In the genomic region with DNA sequence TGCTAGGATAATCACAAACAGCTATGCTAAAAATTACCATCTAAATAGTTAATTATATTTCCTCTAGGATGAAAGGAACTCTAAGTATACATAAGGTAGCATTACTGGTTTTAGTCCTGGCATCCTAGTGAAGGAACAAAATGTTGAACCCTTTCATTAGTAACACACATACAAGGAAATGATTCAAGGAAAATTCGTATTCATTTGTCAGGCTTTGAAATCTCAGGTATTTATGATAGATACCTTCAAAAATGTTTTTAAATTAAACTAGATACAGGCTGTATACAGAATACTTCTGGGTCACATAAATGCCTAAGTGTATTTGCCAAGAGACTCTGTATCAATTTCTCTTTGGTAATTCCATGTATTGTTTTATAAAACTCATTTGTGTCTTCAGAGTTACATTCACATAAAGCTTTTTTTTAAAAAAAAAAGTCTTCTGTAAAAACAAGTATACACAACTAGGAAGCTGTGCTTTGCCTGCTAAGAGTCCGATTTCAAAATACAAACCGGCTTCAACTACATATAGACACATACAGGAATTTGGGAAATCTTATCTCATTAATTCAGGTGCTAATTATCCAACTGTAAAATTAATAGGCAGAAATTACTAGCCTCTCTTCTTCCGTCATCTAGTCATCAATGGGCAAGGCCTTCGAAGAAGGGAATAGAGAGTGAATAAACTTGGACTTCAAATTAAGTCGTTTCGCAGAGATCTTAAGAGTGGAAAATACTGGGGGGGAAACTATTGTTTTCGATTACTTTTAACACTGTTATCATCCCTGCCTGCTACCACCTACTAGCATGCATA, we compare ENCODE assay signal across 9 cellular contexts. TPM values are rescaled to one million over a fixed set of nuclear protein-coding genes. Genes with fewer than 3 reads are reported as not detected.
DNase-seq lines count a peak whose midpoint lies in the region; ATAC-seq and TF ChIP-seq lines count a peak whose summit lies in the region.
"Had no signal": no experiment of that assay in that cellular context is flagged by ENCODE, and none has a peak within 500 bp of the region (broad histone marks: within the 10 kb centered on the region; RNA-seq: fewer than 3 reads in every experiment).

No MANE protein-coding gene starts in this region.

- H3K27me3 ChIP-seq in PC-3 (ENCODE audit: low read length) (no peaks in the 10 kb centered on the region), rectal smooth muscle tissue (ENCODE audit: control insufficient read depth, insufficient read depth, low read length) (no peaks in the 10 kb centered on the region)

- CTCF ChIA-PET in PC-3 (lab: Charles Lee): interaction anchor here (1.0 to 1.2 kb wide), 2 partner anchors 70 to 183 kb away, joined by 3 read pairs; no protein-coding TSS in a partner anchor

- no peak for TF ChIP-seq CTCF in PC-3 (conservative IDR thresholded peaks at IDR 0.05; ENCODE audit: low read depth, low read length)

- H3F3A ChIP-seq in PC-3 (ENCODE audit: low read length, unreplicated experiment): no peaks in the 10 kb centered on the region

- TF ChIP-seq POLR2A in erythroblast (IDR thresholded peaks at IDR 0.05; ENCODE audit: low read length): no peak

- POLR2A ChIA-PET in PC-3 (lab: Charles Lee; ENCODE audit: unreplicated experiment): no interaction called here

- peaks cover 55% of the 10 kb centered on the region for H3K79me2 ChIP-seq in PC-3 (ENCODE audit: low read length)

- BruUV-seq in PC-3 (replicated peaks; lab: Mats Ljungman, UMichigan): TSS peak; percentile 55

- H3K4me1 ChIP-seq in PC-3 (ENCODE audit: insufficient read depth, low read length) (peaks cover 15% of the 10 kb centered on the region), rectal smooth muscle tissue (ENCODE audit: control insufficient read depth, insufficient read depth, low read length) (peaks cover 3% of the 10 kb centered on the region)

- no peak overlapping the region for H3K27ac ChIP-seq in PC-3 (ENCODE audit: low read length)
- H3K27ac ChIP-seq in rectal smooth muscle tissue (ENCODE audit: low read depth, low read length): no peak overlapping the region
- no peak overlapping the region for H3K27ac ChIP-seq in caudate nucleus (ENCODE audit: low read depth, low read length)

- peak overlapping the region; percentile 77; the same call in 1 of the 2 replicates for H3K4me3 ChIP-seq in GM08714 (ENCODE audit: low read length)
- peak overlapping the region; percentile 99 for H3K4me3 ChIP-seq in PC-3 (ENCODE audit: low read length)
- H3K4me3 ChIP-seq in rectal smooth muscle tissue (ENCODE audit: low read length): peak overlapping the region; percentile 87

- H3K9me2 ChIP-seq in PC-3 (replicated peaks; ENCODE audit: low read length): no peaks in the 10 kb centered on the region

- no peaks in the 10 kb centered on the region for H3K36me3 ChIP-seq in PC-3 (ENCODE audit: low read depth, low read length)
- H3K36me3 ChIP-seq in rectal smooth muscle tissue (ENCODE audit: control insufficient read depth, insufficient read depth, low read length): no peaks in the 10 kb centered on the region

- ATAC-seq in PC-3 (no peak), GM21390 (IDR thresholded peaks at IDR 0.05; ENCODE audit: unreplicated experiment) (no peak)

- H4K20me1 ChIP-seq in PC-3 (ENCODE audit: low read length): 0 out of 2 replicates have a peak, but pooled peaks cover 6% of the 10 kb centered on the region

- peak overlapping the region; percentile 86 for H3K9ac ChIP-seq in PC-3 (ENCODE audit: low read length)
- H3K9ac ChIP-seq in rectal smooth muscle tissue (ENCODE audit: low read length): no peak overlapping the region

- DNase-seq in PC-3 (peak; percentile 5), erythroblast (lab: John Stamatoyannopoulos, UW) (peak; percentile 32 to 58), caudate nucleus (lab: John Stamatoyannopoulos, UW) (no peak), occipital lobe (lab: John Stamatoyannopoulos, UW) (no peak), NCI-H226 (no peak)
- DNase-seq: stimulated activated CD4-positive, alpha-beta T cell treated with anti-CD3 and anti-CD28 coated beads, Interleukin-12 subunit alpha, Interleukin-12 subunit beta, amount 100 ng/mL, for 4 hours had no signal

- H3K9me3 ChIP-seq in PC-3 (ENCODE audit: low read length): no peaks in the 10 kb centered on the region

- intact Hi-C loops in PC-3 (cut with micrococcal nuclease): loop anchor here (5.0 kb wide), 2 partner anchors 102 to 183 kb away; no protein-coding TSS in a partner anchor

- peak overlapping the region; percentile 100 for H2AFZ ChIP-seq in PC-3 (ENCODE audit: low read length)

- H3K4me2 ChIP-seq in PC-3 (ENCODE audit: low read length): peak overlapping the region; percentile 86

RNA-seq across cellular contexts. Expression of a gene that starts 1.3 kb away (rescaled TPM):
- total RNA-seq in PC-3 (2014; rRNA removed) (13.6 and 18.6 TPM in 2 replicates), occipital lobe (85.0 TPM)

Comparison
In these comparisons a context has a peak if more than half of its experiments do, and no peak if none do; other contexts are left out.
1. DNase-seq: peak in PC-3 (single experiment) and erythroblast (2 of 2); none in caudate nucleus (0 of 61), occipital lobe (single experiment) and NCI-H226 (single experiment).
2. Peak in every context shown above with its lines, with median percentiles within 50 percentile points of each other: H3K4me3 ChIP-seq.